1 cellular context compared by ENCODE assay signal in genomic region chr21:46600305-46600704, GRCh38.
TF ChIP-seq lines count a peak whose summit lies in the region.

No MANE protein-coding gene starts in this region.

TF ChIP-seq in HepG2, 621 proteins besides CTCF, POLR2A, EP300 and RAD21:
- TF ChIP-seq SNAI1 (CRISPR knock-in tag; IDR thresholded peaks at IDR 0.05; ENCODE audit: borderline replicate concordance) (no peak), CEBPG (CRISPR knock-in tag; IDR thresholded peaks at IDR 0.05) (peak; percentile 40; the same call in 1 of the 2 replicates), BCL6 (CRISPR knock-in tag; IDR thresholded peaks at IDR 0.05) (peak; percentile 70; the same call in 1 of the 2 replicates), ARID5B (CRISPR knock-in tag; IDR thresholded peaks at IDR 0.05) (peak; percentile 38; the same call in 1 of the 2 replicates), FOSL2 (CRISPR knock-in tag; IDR thresholded peaks at IDR 0.05) (peak; percentile 31; the same call in 1 of the 2 replicates), GRHL1 (CRISPR knock-in tag; conservative IDR thresholded peaks at IDR 0.05) (no peak), GATAD2A (CRISPR knock-in tag; IDR thresholded peaks at IDR 0.05) (0 out of 2 replicates have a peak, but pooled peaks have one; percentile 27), CAMTA2 (CRISPR knock-in tag; IDR thresholded peaks at IDR 0.05; ENCODE audit: borderline replicate concordance) (no peak), ZNF770 (CRISPR knock-in tag; IDR thresholded peaks at IDR 0.05) (peak; percentile 79; the same call in 1 of the 2 replicates)
